ENCODE assay signal across 15 cellular contexts in genomic region chr5:94632024-94632423, GRCh38. TPM values are rescaled to one million over a fixed set of nuclear protein-coding genes. Genes with fewer than 3 reads are reported as not detected.
DNase-seq lines count a peak whose midpoint lies in the region; ATAC-seq, FAIRE-seq and TF ChIP-seq lines count a peak whose summit lies in the region.
"Had no signal": no experiment of that assay in that cellular context is flagged by ENCODE, and none has a peak within 500 bp of the region (broad histone marks: within the 10 kb centered on the region; RNA-seq: fewer than 3 reads in every experiment).

No MANE protein-coding gene starts in this region.

- TF ChIP-seq POLR2A in transverse colon (IDR thresholded peaks at IDR 0.05), result no peak
- TF ChIP-seq POLR2A in H54 (IDR thresholded peaks at IDR 0.05; ENCODE audit: low read depth, low read length), result no peak

- no peak for TF ChIP-seq EP300 in transverse colon (IDR thresholded peaks at IDR 0.05; ENCODE audit: low read depth)

- H3K27ac ChIP-seq in transverse colon (no peak overlapping the region), caudate nucleus (ENCODE audit: low read depth, low read length) (no peak overlapping the region)
- H3K27ac ChIP-seq: C4-2B had no signal

- no peak overlapping the region for H3K4me3 ChIP-seq in transverse colon
- H3K4me3 ChIP-seq: K562 had no signal

- DNase-seq in GM13977 (ENCODE audit: low spot score) (peak; percentile 8), KBM-7 (peak; percentile 64), transverse colon (no peak), caudate nucleus (lab: John Stamatoyannopoulos, UW) (no peak), H54 (ENCODE audit: insufficient read length, low spot score) (no peak), GOT3 (lab: John Stamatoyannopoulos, UW) (no peak)
- DNase-seq: activated CD4-positive, alpha-beta T cell treated with anti-CD3 and anti-CD28 coated beads, Interleukin-2, amount 50 U/mL, for 48 hours; activated naive CD8-positive, alpha-beta T cell treated with anti-CD3 and anti-CD28 coated beads, Interleukin-2, amount 10 ng/mL, durations not matched to agents 7 days and 5 days; NCI-H524 treated with DMSO at 0.1 percent for 48 hours had no signal

- no peak for TF ChIP-seq CTCF in GM13977 (IDR thresholded peaks at IDR 0.05; ENCODE audit: extremely low read depth, insufficient read depth, missing control alignments)
- TF ChIP-seq CTCF in transverse colon (IDR thresholded peaks at IDR 0.05), result no peak

- 71 to 100% methylated on average over 2 of the region's 2 CpGs for WGBS in transverse colon (ENCODE audit: low coverage in 1 of 2), 2 donors

- H3K4me1 ChIP-seq in transverse colon, result no peaks in the 10 kb centered on the region

- intact Hi-C loops in transverse colon (cut with DNase I; ENCODE audit: low total_unique reads), result no loop called here

- no peaks in the 10 kb centered on the region for H3K9me3 ChIP-seq in transverse colon

- peaks cover 0 to 24% (median 0%) of the 10 kb centered on the region in 4 donors for H3K36me3 ChIP-seq in transverse colon

- H3K27me3 ChIP-seq in transverse colon, result no peaks in the 10 kb centered on the region

- ATAC-seq in GM19455 (IDR thresholded peaks at IDR 0.05; ENCODE audit: unreplicated experiment), result peak; percentile 86
- ATAC-seq in HG02938 (IDR thresholded peaks at IDR 0.05; ENCODE audit: unreplicated experiment), result peak; percentile 100
- ATAC-seq: K562, SK-N-SH treated with all-trans-retinoic acid at 6 μM for 48 hours had no signal

- FAIRE-seq in H54 (lab: Jason Lieb, UNC), result no peak
- FAIRE-seq: endometrium, K562 had no signal

- in situ Hi-C loops in GM13977 (cut with MboI; ENCODE audit: low pct_unique_long_range_greater_than_20kb, low sequenced_read_pairs, unreplicated experiment), result no loop called here
- in situ Hi-C loops in KBM-7 (cut with MboI; ENCODE audit: low pct_unique_long_range_greater_than_20kb, low sequenced_read_pairs), result no loop called here
- in situ Hi-C loops in transverse colon (cut with MboI; ENCODE audit: low pct_ligation_motif_present in 1 of 4, low pct_unique_long_range_greater_than_20kb in 1 of 4, low sequenced_read_pairs in 3 of 4), result no loop called here

RNA-seq across cellular contexts. Expression of gene SLF1, which starts 13.6 kb away (rescaled TPM):
- 10 to 100 TPM in 3 of 4 donors, 1 to 10 TPM in 1; 3.2 to 13.5 (median 10.9) TPM for total RNA-seq in transverse colon

RNA-seq across cellular contexts. Expression of gene KIAA0825, which starts 13.6 kb away (rescaled TPM):
- total RNA-seq in transverse colon, result 1 to 10 TPM; 1.2 to 5.3 (median 4.0) TPM

Comparison
In these comparisons a context has a peak if more than half of its experiments do, and no peak if none do; other contexts are left out.
1. DNase-seq: peak in GM13977 (single experiment) and KBM-7 (single experiment); none in transverse colon (single experiment), caudate nucleus (0 of 61), H54 (single experiment) and GOT3 (single experiment).